ENCODE assay signal across 19 cellular contexts in the genomic region with DNA sequence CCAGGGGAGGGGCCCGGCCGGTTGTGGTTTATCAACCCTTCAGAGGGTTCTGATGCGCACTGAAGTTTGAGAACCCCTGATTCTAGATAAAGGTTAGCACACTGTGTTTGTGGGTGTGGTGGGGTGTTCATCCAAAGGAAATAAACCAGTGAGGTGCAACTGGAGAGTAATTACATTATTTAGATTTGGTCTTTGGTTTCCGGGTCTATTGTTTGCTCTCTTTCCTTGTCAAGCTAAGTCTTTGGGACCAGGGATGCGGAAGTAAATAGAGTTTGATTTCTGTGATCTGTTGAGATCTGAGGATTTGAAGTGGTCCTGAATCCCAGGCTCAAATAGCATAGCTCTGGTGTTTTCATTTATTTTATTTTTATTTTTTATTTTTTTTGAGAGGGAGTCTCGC. TPM values are rescaled to one million over a fixed set of nuclear protein-coding genes. Genes with fewer than 3 reads are reported as not detected.
DNase-seq lines count a peak whose midpoint lies in the region; ATAC-seq and TF ChIP-seq lines count a peak whose summit lies in the region.
"Had no signal": no experiment of that assay in that cellular context is flagged by ENCODE, and none has a peak within 500 bp of the region (broad histone marks: within the 10 kb centered on the region; RNA-seq: fewer than 3 reads in every experiment).

No MANE protein-coding gene starts in this region.

- no peaks in the 10 kb centered on the region for H3K27me3 ChIP-seq in BLaER1
- no peaks in the 10 kb centered on the region for H3K27me3 ChIP-seq in BLaER1 treated with 17β-estradiol and CSF1 and Interleukin-3, amounts not matched to agents 10 nM and 100 nM
- H3K27me3 ChIP-seq in neural progenitor cell, result no peaks in the 10 kb centered on the region
- H3K27me3 ChIP-seq in CD4-positive, alpha-beta memory T cell (ENCODE audit: insufficient read depth, low read length), result no peaks in the 10 kb centered on the region
- H3K27me3 ChIP-seq: BE2C had no signal

- no peak for TF ChIP-seq CTCF in neural progenitor cell (IDR thresholded peaks at IDR 0.05)

- H3K36me3 Mint-ChIP-seq in neural progenitor cell, result no peaks in the 10 kb centered on the region
- H3K36me3 Mint-ChIP-seq in activated T-cell treated with anti-CD3 and anti-CD28 coated beads, Interleukin-2, amount 50 U/mL, for 4 hours (ENCODE audit: insufficient read depth), result no peaks in the 10 kb centered on the region
- H3K36me3 Mint-ChIP-seq in CD4-positive, alpha-beta memory T cell, result no peaks in the 10 kb centered on the region
- H3K36me3 Mint-ChIP-seq: CD14-positive monocyte; CD4-positive, CD25-positive, alpha-beta regulatory T cell; CD8-positive, alpha-beta T cell had no signal

- H3K4me1 Mint-ChIP-seq in neural progenitor cell, result peaks cover 34% of the 10 kb centered on the region
- H3K4me1 Mint-ChIP-seq in activated T-cell treated with anti-CD3 and anti-CD28 coated beads, Interleukin-2, amount 50 U/mL, for 4 hours (ENCODE audit: low read depth), result no peaks in the 10 kb centered on the region
- peaks cover 3 to 7% (median 4%) of the 10 kb centered on the region in 4 donors for H3K4me1 Mint-ChIP-seq in CD4-positive, alpha-beta memory T cell

- H3K4me2 ChIP-seq in BLaER1 (peak overlapping the region; percentile 72), neural progenitor cell (no peak overlapping the region)
- peak overlapping the region; percentile 41 to 81 (median 70) for H3K4me2 ChIP-seq in BLaER1 treated with 17β-estradiol and CSF1 and Interleukin-3, amounts not matched to agents 10 nM and 100 nM

- no peaks in the 10 kb centered on the region for H3K79me2 ChIP-seq in neural progenitor cell (ENCODE audit: low read depth)

- CTCF ChIA-PET in CD4-positive, alpha-beta memory T cell (lab: Charles Lee; ENCODE audit: partially characterized antibody), result interaction anchor here (0.9 to 5.2 kb wide), 8 partner anchors 16 to 223 kb away, joined by 3 to 253 read pairs (median 8); no protein-coding TSS in a partner anchor

- DNase-seq in left colon, result no peak
- DNase-seq in neural progenitor cell (ENCODE audit: low spot score), result no peak
- no peak for DNase-seq in HuH-7 (ENCODE audit: low spot score)
- no peak for DNase-seq in activated T-cell treated with anti-CD3 and anti-CD28 coated beads, Interleukin-2, amount 50 U/mL, for 4 hours
- DNase-seq in CD4-positive, alpha-beta memory T cell, result no peak
- DNase-seq: 8988T; ACHN; BE2C; C1 segment of cervical spinal cord; Caco-2; Calu3; CD4-positive, CD25-positive, alpha-beta regulatory T cell; CD8-positive, alpha-beta T cell; DMS79 treated with DMSO at 0.1 percent for 48 hours; GF-D8 had no signal

- H3K27me3 Mint-ChIP-seq in neural progenitor cell (ENCODE audit: insufficient read depth, low read depth), result peaks cover 5% of the 10 kb centered on the region
- H3K27me3 Mint-ChIP-seq in activated T-cell treated with anti-CD3 and anti-CD28 coated beads, Interleukin-2, amount 50 U/mL, for 4 hours (ENCODE audit: low read depth), result peaks cover 2% of the 10 kb centered on the region
- H3K27me3 Mint-ChIP-seq in CD4-positive, alpha-beta memory T cell, result peaks cover 9 to 14% of the 10 kb centered on the region in 2 donors

- no peak overlapping the region for H3K4me3 Mint-ChIP-seq in neural progenitor cell
- H3K4me3 Mint-ChIP-seq in activated T-cell treated with anti-CD3 and anti-CD28 coated beads, Interleukin-2, amount 50 U/mL, for 4 hours, result no peak overlapping the region
- no peak overlapping the region for H3K4me3 Mint-ChIP-seq in CD4-positive, alpha-beta memory T cell
- H3K4me3 Mint-ChIP-seq: CD14-positive monocyte; CD4-positive, CD25-positive, alpha-beta regulatory T cell; CD8-positive, alpha-beta T cell had no signal

- H3K27ac Mint-ChIP-seq in neural progenitor cell, result no peak overlapping the region
- no peak overlapping the region for H3K27ac Mint-ChIP-seq in CD4-positive, alpha-beta memory T cell
- H3K27ac Mint-ChIP-seq: CD14-positive monocyte; CD4-positive, CD25-positive, alpha-beta regulatory T cell; CD8-positive, alpha-beta T cell had no signal

- H3K36me3 ChIP-seq in BLaER1 (no peaks in the 10 kb centered on the region), neural progenitor cell (no peaks in the 10 kb centered on the region)
- H3K36me3 ChIP-seq in BLaER1 treated with 17β-estradiol and CSF1 and Interleukin-3, amounts not matched to agents 10 nM and 100 nM, result no peaks in the 10 kb centered on the region
- H3K36me3 ChIP-seq in CD4-positive, alpha-beta memory T cell (ENCODE audit: insufficient read depth, low read length), result no peaks in the 10 kb centered on the region
- H3K36me3 ChIP-seq: BE2C had no signal

- peak overlapping the region; percentile 14 for H2AFZ ChIP-seq in neural progenitor cell (replicated peaks)

- H3K4me1 ChIP-seq in BLaER1 (peaks cover 62% of the 10 kb centered on the region), neural progenitor cell (peaks cover 8% of the 10 kb centered on the region)
- peaks cover 8 to 59% (median 33%) of the 10 kb centered on the region in 10 experiments; a peak in 18 of 20 replicates for H3K4me1 ChIP-seq in BLaER1 treated with 17β-estradiol and CSF1 and Interleukin-3, amounts not matched to agents 10 nM and 100 nM
- H3K4me1 ChIP-seq in CD4-positive, alpha-beta memory T cell (ENCODE audit: insufficient read depth, low read length), result no peaks in the 10 kb centered on the region
- H3K4me1 ChIP-seq: Caco-2 had no signal

- H4K20me1 ChIP-seq in BLaER1 (no peaks in the 10 kb centered on the region), neural progenitor cell (ENCODE audit: low read depth) (no peaks in the 10 kb centered on the region)
- H4K20me1 ChIP-seq in BLaER1 treated with 17β-estradiol and CSF1 and Interleukin-3, amounts not matched to agents 10 nM and 100 nM, result no peaks in the 10 kb centered on the region

- POLR2A ChIA-PET in CD4-positive, alpha-beta memory T cell (lab: Charles Lee; ENCODE audit: partially characterized antibody), result interaction anchor here (1.2 kb wide), 1 partner anchor 142 kb away, joined by 3 read pairs; no protein-coding TSS in a partner anchor

- H3F3A ChIP-seq in neural progenitor cell (ENCODE audit: low read depth), result no peaks in the 10 kb centered on the region

- intact Hi-C loops in left colon (cut with DNase I, micrococcal nuclease), result no loop called here
- intact Hi-C loops in CD4-positive, alpha-beta memory T cell (cut with micrococcal nuclease), result no loop called here

- H3K4me3 ChIP-seq in BLaER1 (peak overlapping the region; percentile 44; the same call in 1 of the 2 replicates), neural progenitor cell (no peak overlapping the region)
- H3K4me3 ChIP-seq in BLaER1 treated with 17β-estradiol and CSF1 and Interleukin-3, amounts not matched to agents 10 nM and 100 nM, result peak overlapping the region in 8 of 10 experiments; percentile 4 to 50 (median 24); a peak in 10 of 20 replicates
- no peak overlapping the region for H3K4me3 ChIP-seq in CD4-positive, alpha-beta memory T cell (ENCODE audit: low read length in 2 of 2)

- H3K27ac ChIP-seq in BLaER1 (peak overlapping the region; percentile 55), neural progenitor cell (no peak overlapping the region)
- H3K27ac ChIP-seq in BLaER1 treated with 17β-estradiol and CSF1 and Interleukin-3, amounts not matched to agents 10 nM and 100 nM, result peak overlapping the region in 9 of 11 experiments; percentile 1 to 68 (median 36); a peak in 12 of 22 replicates
- no peak overlapping the region for H3K27ac ChIP-seq in CD4-positive, alpha-beta memory T cell (ENCODE audit: low read depth, low read length)

- H3K9me3 Mint-ChIP-seq in neural progenitor cell, result peaks cover 5% of the 10 kb centered on the region
- H3K9me3 Mint-ChIP-seq in activated T-cell treated with anti-CD3 and anti-CD28 coated beads, Interleukin-2, amount 50 U/mL, for 4 hours, result no peaks in the 10 kb centered on the region
- no peaks in the 10 kb centered on the region for H3K9me3 Mint-ChIP-seq in CD4-positive, alpha-beta memory T cell
- H3K9me3 Mint-ChIP-seq: CD14-positive monocyte; CD4-positive, CD25-positive, alpha-beta regulatory T cell; CD8-positive, alpha-beta T cell had no signal

- H3K9me3 ChIP-seq in BLaER1, result no peaks in the 10 kb centered on the region
- H3K9me3 ChIP-seq in BLaER1 treated with 17β-estradiol and CSF1 and Interleukin-3, amounts not matched to agents 10 nM and 100 nM (replicated peaks in 1 of 11), result no peaks in the 10 kb centered on the region
- no peaks in the 10 kb centered on the region for H3K9me3 ChIP-seq in neural progenitor cell (ENCODE audit: low read depth)
- H3K9me3 ChIP-seq in CD4-positive, alpha-beta memory T cell (ENCODE audit: control insufficient read depth in 1 of 2, low read length in 2 of 2), result no peaks in the 10 kb centered on the region
- H3K9me3 ChIP-seq: BE2C, Caco-2 had no signal

- ATAC-seq in left colon (peak; percentile 77), GM19397 (IDR thresholded peaks at IDR 0.05; ENCODE audit: unreplicated experiment) (no peak)
- ATAC-seq in activated T-cell treated with anti-CD3 and anti-CD28 coated beads, Interleukin-2, amount 50 U/mL, for 4 hours, result no peak
- ATAC-seq: CD8-positive, alpha-beta T cell had no signal

- H3K9ac ChIP-seq in BLaER1, result 0 out of 2 replicates have a peak overlapping the region, but pooled peaks have one; percentile 27
- peak overlapping the region in 7 of 11 experiments; percentile 3 to 47 (median 38); a peak in 7 of 22 replicates for H3K9ac ChIP-seq in BLaER1 treated with 17β-estradiol and CSF1 and Interleukin-3, amounts not matched to agents 10 nM and 100 nM
- no peak overlapping the region for H3K9ac ChIP-seq in neural progenitor cell

RNA-seq across cellular contexts. Expression of gene CLMP, which starts 50.5 kb away (rescaled TPM):
- total RNA-seq in left colon (10 to 100 TPM in 1 of 2 donors, 1 to 10 TPM in 1; 6.7 to 13.2 TPM), neural progenitor cell (ENCODE audit: low replicate concordance) (5.7 and 10.7 TPM in 2 replicates)
- under 1 TPM; 0.11 to 0.25 (median 0.11) TPM for total RNA-seq in activated T-cell treated with anti-CD3 and anti-CD28 coated beads, Interleukin-2, amount 50 U/mL, for 4 hours
- total RNA-seq in CD4-positive, alpha-beta memory T cell, result under 1 TPM; 0.50 to 0.55 TPM
- polyA plus RNA-seq in CD4-positive, alpha-beta memory T cell, result under 1 TPM; 0.41 to 0.97 TPM
- total RNA-seq: Calu3 had no signal

Comparison
In these comparisons a context has a peak if more than half of its experiments do, and no peak if none do; other contexts are left out.
1. H3K27ac ChIP-seq: peak in BLaER1 (single experiment) and BLaER1 treated with 17β-estradiol and CSF1 and Interleukin-3, amounts not matched to agents 10 nM and 100 nM (9 of 11); none in neural progenitor cell (single experiment) and CD4-positive, alpha-beta memory T cell (single experiment).
2. H3K4me3 ChIP-seq: peak in BLaER1 (single experiment) and BLaER1 treated with 17β-estradiol and CSF1 and Interleukin-3, amounts not matched to agents 10 nM and 100 nM (8 of 10); none in neural progenitor cell (single experiment) and CD4-positive, alpha-beta memory T cell (0 of 2).